ENCODE assay signal across 14 cellular contexts in genomic region chr9:114606597-114607207, GRCh38. TPM values are rescaled to one million over a fixed set of nuclear protein-coding genes. Genes with fewer than 3 reads are reported as not detected.
DNase-seq lines count a peak whose midpoint lies in the region; TF ChIP-seq lines count a peak whose summit lies in the region.
"Had no signal": no experiment of that assay in that cellular context is flagged by ENCODE, and none has a peak within 500 bp of the region (broad histone marks: within the 10 kb centered on the region; RNA-seq: fewer than 3 reads in every experiment).

No MANE protein-coding gene starts in this region.

- intact Hi-C loops in posterior vena cava (cut with DNase I) (no loop called here), Caco-2 (cut with micrococcal nuclease; ENCODE audit: unreplicated experiment) (no loop called here)
- intact Hi-C loops in activated naive CD4-positive, alpha-beta T cell treated with anti-CD3 and anti-CD28 coated beads for 36 hours (cut with micrococcal nuclease), result no loop called here

- no peak for TF ChIP-seq POLR2A in erythroblast (IDR thresholded peaks at IDR 0.05; ENCODE audit: low read length)

- no peak overlapping the region for H3K27ac Mint-ChIP-seq in Caco-2 (ENCODE audit: unreplicated experiment)
- H3K27ac Mint-ChIP-seq in activated naive CD4-positive, alpha-beta T cell treated with anti-CD3 and anti-CD28 coated beads for 36 hours, result no peak overlapping the region
- H3K27ac Mint-ChIP-seq: activated naive CD8-positive, alpha-beta T cell treated with anti-CD3 and anti-CD28 coated beads, Interleukin-2, amount 10 ng/mL, durations not matched to agents 7 days and 5 days had no signal

- peak; percentile 66 for DNase-seq in EL
- DNase-seq in NCI-H446 (lab: John Stamatoyannopoulos, UW), result peak; percentile 49 to 86
- DNase-seq in erythroblast (lab: John Stamatoyannopoulos, UW), result peak; percentile 23 to 57
- peak; percentile 76 for DNase-seq in posterior vena cava (ENCODE audit: low spot score)
- DNase-seq in Caco-2, result no peak
- no peak for DNase-seq in COLO668 (lab: John Stamatoyannopoulos, UW; ENCODE audit: unreplicated experiment)
- DNase-seq in stimulated activated CD4-positive, alpha-beta T cell treated with anti-CD3 and anti-CD28 coated beads, Interleukin-12 subunit alpha, Interleukin-12 subunit beta, amount 100 ng/mL, for 4 hours, result no peak
- no peak for DNase-seq in activated naive CD4-positive, alpha-beta T cell treated with anti-CD3 and anti-CD28 coated beads for 36 hours
- DNase-seq: activated naive CD8-positive, alpha-beta T cell treated with anti-CD3 and anti-CD28 coated beads, Interleukin-2, amount 10 ng/mL, durations not matched to agents 7 days and 5 days; DND-41; esophagus squamous epithelium; NCI-H187 treated with DMSO at 0.1 percent for 48 hours; stimulated activated naive CD8-positive, alpha-beta T cell treated with anti-CD3 and anti-CD28 coated beads, Interleukin-15, Interleukin-2, amounts not matched to agents 100 U/mL and 50 U/mL, for 24 hours had no signal

- H3K27me3 Mint-ChIP-seq in Caco-2 (ENCODE audit: insufficient read depth, unreplicated experiment), result no peaks in the 10 kb centered on the region
- H3K27me3 Mint-ChIP-seq in activated naive CD4-positive, alpha-beta T cell treated with anti-CD3 and anti-CD28 coated beads for 36 hours (ENCODE audit: low read depth), result no peaks in the 10 kb centered on the region
- H3K27me3 Mint-ChIP-seq: activated naive CD8-positive, alpha-beta T cell treated with anti-CD3 and anti-CD28 coated beads, Interleukin-2, amount 10 ng/mL, durations not matched to agents 7 days and 5 days had no signal

- TF ChIP-seq CTCF in Caco-2 (IDR thresholded peaks at IDR 0.05; ENCODE audit: insufficient read depth in 1 of 2, low read depth in 1 of 2, low read length in 1 of 2, severe bottlenecking in 1 of 2, unreplicated experiment in 1 of 2), result no peak

- peaks cover 7% of the 10 kb centered on the region for H3K4me1 Mint-ChIP-seq in Caco-2 (ENCODE audit: low read depth, unreplicated experiment)
- peaks cover 14% of the 10 kb centered on the region for H3K4me1 Mint-ChIP-seq in activated naive CD4-positive, alpha-beta T cell treated with anti-CD3 and anti-CD28 coated beads for 36 hours (ENCODE audit: low read depth)

- H3K4me1 ChIP-seq in Caco-2, result 0 out of 2 replicates have a peak, but pooled peaks cover 6% of the 10 kb centered on the region

- H3K36me3 ChIP-seq in Caco-2 (ENCODE audit: control insufficient read depth, insufficient read depth, low read length), result no peaks in the 10 kb centered on the region

- peaks cover 9% of the 10 kb centered on the region for H3K36me3 Mint-ChIP-seq in Caco-2 (ENCODE audit: insufficient read depth, unreplicated experiment)
- H3K36me3 Mint-ChIP-seq in activated naive CD4-positive, alpha-beta T cell treated with anti-CD3 and anti-CD28 coated beads for 36 hours (ENCODE audit: low read depth), result peaks cover 11% of the 10 kb centered on the region

- POLR2A ChIA-PET in Caco-2 (lab: Charles Lee), result interaction anchor here (0.6 kb wide), 2 partner anchors 14 to 15 kb away, joined by 3 read pairs; no protein-coding TSS in a partner anchor

- no peaks in the 10 kb centered on the region for H3K27me3 ChIP-seq in Caco-2 (replicated peaks; ENCODE audit: control insufficient read depth, insufficient read depth, low read length)
- H3K27me3 ChIP-seq: esophagus squamous epithelium had no signal

- H3K4me3 ChIP-seq in Caco-2 (ENCODE audit: low read depth, low read length), result no peak overlapping the region
- H3K4me3 ChIP-seq: esophagus squamous epithelium had no signal

- H3K9me3 Mint-ChIP-seq in Caco-2 (ENCODE audit: unreplicated experiment), result no peaks in the 10 kb centered on the region
- peaks cover 3% of the 10 kb centered on the region for H3K9me3 Mint-ChIP-seq in activated naive CD4-positive, alpha-beta T cell treated with anti-CD3 and anti-CD28 coated beads for 36 hours

- BruUV-seq in Caco-2 (replicated peaks; lab: Mats Ljungman, UMichigan), result no TSS peak

- no peak overlapping the region for H3K4me3 Mint-ChIP-seq in Caco-2 (ENCODE audit: unreplicated experiment)
- H3K4me3 Mint-ChIP-seq in activated naive CD4-positive, alpha-beta T cell treated with anti-CD3 and anti-CD28 coated beads for 36 hours, result no peak overlapping the region
- H3K4me3 Mint-ChIP-seq: activated naive CD8-positive, alpha-beta T cell treated with anti-CD3 and anti-CD28 coated beads, Interleukin-2, amount 10 ng/mL, durations not matched to agents 7 days and 5 days had no signal

- no peaks in the 10 kb centered on the region for H3K9me3 ChIP-seq in Caco-2

- CTCF ChIA-PET in Caco-2 (lab: Charles Lee), result interaction anchor here (0.7 kb wide), 1 partner anchor 47 kb away, joined by 3 read pairs; no protein-coding TSS in a partner anchor
- CTCF ChIA-PET in activated naive CD4-positive, alpha-beta T cell treated with anti-CD3 and anti-CD28 coated beads for 36 hours (lab: Charles Lee), result interaction anchor here (0.7 to 3.6 kb wide), 3 partner anchors 14 to 176 kb away, joined by 3 to 17 read pairs (median 3); no protein-coding TSS in a partner anchor

RNA-seq across cellular contexts. Expression of gene TMEM268, which starts 4.4 kb away (rescaled TPM):
- total RNA-seq in posterior vena cava (10 to 100 TPM; 10.5 to 11.2 TPM), Caco-2 (2022) (15.1 and 21.2 TPM in 2 replicates)
- total RNA-seq in activated naive CD4-positive, alpha-beta T cell treated with anti-CD3 and anti-CD28 coated beads for 36 hours, result 10 to 100 TPM; 23.6 to 24.1 TPM

RNA-seq across cellular contexts. Expression of gene ATP6V1G1, which starts 19.1 kb away (rescaled TPM):
- total RNA-seq in posterior vena cava (10 to 100 TPM; 70.6 to 73.3 TPM), Caco-2 (2022) (143 and 147 TPM in 2 replicates)
- 10 to 100 TPM; 26.7 to 28.8 TPM for total RNA-seq in activated naive CD4-positive, alpha-beta T cell treated with anti-CD3 and anti-CD28 coated beads for 36 hours

RNA-seq across cellular contexts. Expression of gene TEX53, which starts 50.9 kb away (rescaled TPM):
- total RNA-seq in posterior vena cava, result not detected
- total RNA-seq in Caco-2 (2022), result not detected in 2 replicates
- total RNA-seq in activated naive CD4-positive, alpha-beta T cell treated with anti-CD3 and anti-CD28 coated beads for 36 hours, result not detected
- total RNA-seq: activated naive CD8-positive, alpha-beta T cell treated with anti-CD3 and anti-CD28 coated beads, Interleukin-2, amount 10 ng/mL, durations not matched to agents 7 days and 5 days; esophagus squamous epithelium; H7 had no signal

Comparison
In these comparisons a context has a peak if more than half of its experiments do, and no peak if none do; other contexts are left out.
1. DNase-seq: peak in EL (single experiment), NCI-H446 (2 of 2), erythroblast (2 of 2) and posterior vena cava (single experiment); none in Caco-2 (0 of 2), COLO668 (single experiment), stimulated activated CD4-positive, alpha-beta T cell treated with anti-CD3 and anti-CD28 coated beads, Interleukin-12 subunit alpha, Interleukin-12 subunit beta, amount 100 ng/mL, for 4 hours (single experiment) and activated naive CD4-positive, alpha-beta T cell treated with anti-CD3 and anti-CD28 coated beads for 36 hours (single experiment).